Comparison of ENCODE assay signal across 1 cellular context in the genomic region with DNA sequence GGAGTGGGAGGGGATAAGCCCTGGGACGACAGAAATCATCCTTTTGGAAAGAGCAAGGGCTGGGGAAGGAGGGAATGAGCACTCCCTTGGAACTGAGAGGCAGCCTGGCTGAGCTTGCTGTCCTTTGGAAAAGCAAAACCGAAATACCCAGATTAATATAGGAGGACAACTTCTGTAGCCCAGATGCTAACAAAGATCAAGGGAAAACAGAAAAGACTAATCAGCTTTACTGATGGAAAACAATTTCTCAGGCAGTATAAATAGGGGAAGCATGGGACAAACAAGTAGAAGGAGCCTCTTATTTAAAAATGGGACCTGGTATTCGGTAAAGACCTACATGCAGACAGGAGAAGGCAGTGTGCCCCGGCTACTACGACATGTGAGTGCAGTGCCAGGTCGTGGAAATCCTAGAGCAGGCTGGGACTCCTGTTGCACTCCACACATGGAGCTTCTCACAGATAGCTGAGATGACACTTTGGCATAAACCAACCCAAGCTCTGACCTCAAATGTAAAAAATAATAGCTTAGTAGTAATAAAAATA.
TF ChIP-seq lines count a peak whose summit lies in the region.

No MANE protein-coding gene starts in this region.

TF ChIP-seq in A549, 52 proteins besides CTCF, POLR2A, EP300 and RAD21 (continued from another document):
- TF ChIP-seq JUNB (IDR thresholded peaks at IDR 0.05) (no peak), NR3C1 (IDR thresholded peaks at IDR 0.05) (no peak), HOXB5 (CRISPR knock-in tag; IDR thresholded peaks at IDR 0.05) (no peak), TFCP2L1 (CRISPR knock-in tag; IDR thresholded peaks at IDR 0.05) (no peak), USF2 (IDR thresholded peaks at IDR 0.05) (no peak), KDM5A (IDR thresholded peaks at IDR 0.05) (no peak), POLR2AphosphoS2 (conservative IDR thresholded peaks at IDR 0.05; ENCODE audit: low read length) (no peak), ATOH8 (CRISPR knock-in tag; IDR thresholded peaks at IDR 0.05; ENCODE audit: low read depth) (no peak), FOSB (CRISPR knock-in tag; IDR thresholded peaks at IDR 0.05) (no peak), ZNF302 (CRISPR knock-in tag; IDR thresholded peaks at IDR 0.05) (no peak)
- TF ChIP-seq, protein P1, sequence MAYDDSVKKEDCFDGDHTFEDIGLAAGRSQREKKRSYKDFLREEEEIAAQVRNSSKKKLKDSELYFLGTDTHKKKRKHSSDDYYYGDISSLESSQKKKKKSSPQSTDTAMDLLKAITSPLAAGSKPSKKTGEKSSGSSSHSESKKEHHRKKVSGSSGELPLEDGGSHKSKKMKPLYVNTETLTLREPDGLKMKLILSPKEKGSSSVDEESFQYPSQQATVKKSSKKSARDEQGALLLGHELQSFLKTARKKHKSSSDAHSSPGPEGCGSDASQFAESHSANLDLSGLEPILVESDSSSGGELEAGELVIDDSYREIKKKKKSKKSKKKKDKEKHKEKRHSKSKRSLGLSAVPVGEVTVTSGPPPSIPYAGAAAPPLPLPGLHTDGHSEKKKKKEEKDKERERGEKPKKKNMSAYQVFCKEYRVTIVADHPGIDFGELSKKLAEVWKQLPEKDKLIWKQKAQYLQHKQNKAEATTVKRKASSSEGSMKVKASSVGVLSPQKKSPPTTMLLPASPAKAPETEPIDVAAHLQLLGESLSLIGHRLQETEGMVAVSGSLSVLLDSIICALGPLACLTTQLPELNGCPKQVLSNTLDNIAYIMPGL (CRISPR knock-in tag; IDR thresholded peaks at IDR 0.05; ENCODE audit: borderline replicate concordance), result no peak
TF ChIP-seq in A549: peak in this region for 0.
